Comparison of ENCODE assay signal across 10 cellular contexts in the genomic region with DNA sequence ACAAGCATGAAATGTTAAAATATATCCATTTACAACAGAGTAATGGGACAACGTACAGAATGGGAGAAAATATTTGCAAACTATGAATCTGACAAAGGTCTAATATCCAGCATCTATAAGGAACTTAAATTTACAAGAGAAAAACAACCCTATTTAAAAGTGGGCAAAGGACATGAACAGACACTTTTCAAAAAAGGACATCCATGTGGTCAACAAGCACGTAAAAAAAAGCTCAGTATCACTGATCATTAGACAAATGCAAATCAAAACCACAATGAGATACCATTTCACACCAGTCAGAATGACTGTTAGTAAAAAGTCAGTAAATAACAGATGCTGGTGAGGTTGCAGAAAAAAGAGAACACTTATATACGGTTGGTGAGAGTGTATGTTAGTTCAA. TPM values are rescaled to one million over a fixed set of nuclear protein-coding genes. Genes with fewer than 3 reads are reported as not detected.
"Had no signal": no experiment of that assay in that cellular context is flagged by ENCODE, and none has a peak within 500 bp of the region (broad histone marks: within the 10 kb centered on the region; RNA-seq: fewer than 3 reads in every experiment).

No MANE protein-coding gene starts in this region.

RNA-seq across cellular contexts. Expression of a gene that starts 16.3 kb away (rescaled TPM):
- total RNA-seq: activated B cell treated with CpG ODN at 0.5 μM for 24 hours; activated CD4-positive, alpha-beta memory T cell treated with anti-CD3 and anti-CD28 coated beads, Interleukin-2, amount 10 ng/mL, durations not matched to agents 7 days and 5 days; activated CD4-positive, alpha-beta T cell treated with anti-CD3 and anti-CD28 coated beads, Interleukin-2, amount 10 ng/mL, durations not matched to agents 24 days and 14 days; activated CD8-positive, alpha-beta memory T cell treated with anti-CD3 and anti-CD28 coated beads for 36 hours; activated CD8-positive, alpha-beta memory T cell treated with anti-CD3 and anti-CD28 coated beads, Interleukin-2, amount 10 ng/mL, durations not matched to agents 7 days and 5 days; activated CD8-positive, alpha-beta T cell treated with anti-CD3 and anti-CD28 coated beads for 36 hours; T-cell; T-helper 1 cell treated with Interleukin-12 subunit alpha and Interleukin-12 subunit beta and Interleukin-4 antibody, amounts not matched to agents 30 ng/mL and 1 ng/mL, for 36 hours; T-helper 17 cell; T-helper 2 cell treated with Interferon-gamma antibody and Interleukin-4, amounts not matched to agents 100 ng/mL and 5 ng/mL, for 36 hours had no signal
